22 cellular contexts compared by ENCODE assay signal in the genomic region with DNA sequence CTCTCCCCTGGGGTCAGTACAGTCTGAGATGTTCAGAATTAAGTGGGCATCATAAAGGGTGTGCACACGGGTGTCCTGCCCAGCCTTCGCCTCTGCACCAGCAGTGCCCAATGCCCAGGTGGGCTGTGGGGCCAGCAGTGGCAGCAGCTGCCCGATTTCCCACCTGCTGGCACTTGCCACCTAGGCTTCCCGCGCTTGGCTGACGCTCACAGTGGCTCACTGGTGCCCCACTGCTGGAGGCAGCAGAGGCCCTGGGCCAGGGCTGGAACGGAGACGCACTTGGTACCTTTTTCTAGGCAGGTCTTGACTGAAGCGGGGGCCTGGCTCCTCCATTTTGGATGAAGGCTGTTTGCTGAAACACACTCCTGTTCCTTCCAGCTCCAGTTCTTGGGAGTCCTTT. TPM values are rescaled to one million over a fixed set of nuclear protein-coding genes. Genes with fewer than 3 reads are reported as not detected.
A peak's percentile ranks its signal among the peaks of the same experiment; 100 is the strongest.
DNase-seq lines count a peak whose midpoint lies in the region; ATAC-seq, FAIRE-seq and TF ChIP-seq lines count a peak whose summit lies in the region.
"Had no signal": no experiment of that assay in that cellular context is flagged by ENCODE, and none has a peak within 500 bp of the region (broad histone marks: within the 10 kb centered on the region; RNA-seq: fewer than 3 reads in every experiment).

No MANE protein-coding gene starts in this region.

- no peaks in the 10 kb centered on the region for H3K9me3 ChIP-seq in pancreas
- H3K9me3 ChIP-seq in esophagus squamous epithelium = peaks cover 0 to 10% (median 0%) of the 10 kb centered on the region in 3 donors

- intact Hi-C loops in pancreas (cut with DNase I) (no loop called here), esophagus squamous epithelium (cut with DNase I) (no loop called here)

- peaks cover 10 to 20% (median 16%) of the 10 kb centered on the region in 3 donors for H3K4me1 ChIP-seq in pancreas
- H3K4me1 ChIP-seq in esophagus squamous epithelium = peaks cover 0 to 9% (median 2%) of the 10 kb centered on the region in 3 donors

- H3K27me3 ChIP-seq in pancreas = no peaks in the 10 kb centered on the region
- H3K27me3 ChIP-seq in esophagus squamous epithelium = no peaks in the 10 kb centered on the region

- H3K36me3 Mint-ChIP-seq in activated naive CD4-positive, alpha-beta T cell treated with anti-CD3 and anti-CD28 coated beads, Interleukin-2, amount 50 U/mL, for 24 hours = peaks cover 9% of the 10 kb centered on the region
- peaks cover 48 to 58% of the 10 kb centered on the region in 2 donors for H3K36me3 Mint-ChIP-seq in stimulated activated naive B cell treated with anti-CD40 and anti-IgM and Interleukin-4, amounts not matched to agents 10 μg/mL and 1 μg/mL and 100 μg/mL, for 72 hours

- TF ChIP-seq CTCF in fibroblast of the aortic adventitia (IDR thresholded peaks at IDR 0.05; ENCODE audit: insufficient read depth, low read length) (no peak), pancreas (IDR thresholded peaks at IDR 0.05) (no peak), esophagus squamous epithelium (IDR thresholded peaks at IDR 0.05) (no peak)

- H3K4me3 ChIP-seq in fibroblast of the aortic adventitia (ENCODE audit: low read depth, low read length) (no peak overlapping the region), pancreas (no peak overlapping the region), esophagus squamous epithelium (no peak overlapping the region)

- H3K4me1 Mint-ChIP-seq in activated naive CD4-positive, alpha-beta T cell treated with anti-CD3 and anti-CD28 coated beads, Interleukin-2, amount 50 U/mL, for 24 hours = peaks cover 7% of the 10 kb centered on the region
- peaks cover 3 to 5% of the 10 kb centered on the region in 2 donors for H3K4me1 Mint-ChIP-seq in stimulated activated naive B cell treated with anti-CD40 and anti-IgM and Interleukin-4, amounts not matched to agents 10 μg/mL and 1 μg/mL and 100 μg/mL, for 72 hours

- no peak for TF ChIP-seq POLR2A in esophagus squamous epithelium (IDR thresholded peaks at IDR 0.05)

- H3K27ac ChIP-seq in pancreas = peak overlapping the region in 2 of 4 donors; percentile 26 to 33
- no peak overlapping the region for H3K27ac ChIP-seq in esophagus squamous epithelium

- peaks cover 7 to 21% (median 9%) of the 10 kb centered on the region in 3 donors for H3K36me3 ChIP-seq in pancreas
- peaks cover 19 to 82% (median 26%) of the 10 kb centered on the region in 3 donors for H3K36me3 ChIP-seq in esophagus squamous epithelium

- H3K27me3 Mint-ChIP-seq in activated naive CD4-positive, alpha-beta T cell treated with anti-CD3 and anti-CD28 coated beads, Interleukin-2, amount 50 U/mL, for 24 hours = no peaks in the 10 kb centered on the region
- H3K27me3 Mint-ChIP-seq in stimulated activated naive B cell treated with anti-CD40 and anti-IgM and Interleukin-4, amounts not matched to agents 10 μg/mL and 1 μg/mL and 100 μg/mL, for 72 hours = no peaks in the 10 kb centered on the region
- H3K27me3 Mint-ChIP-seq: CD4-positive, alpha-beta memory T cell had no signal

- ATAC-seq in pancreas = peak; percentile 31 to 74 (median 66)
- no peak for ATAC-seq in stimulated activated naive B cell treated with anti-CD40 and anti-IgM and Interleukin-4, amounts not matched to agents 10 μg/mL and 1 μg/mL and 100 μg/mL, for 72 hours (replicated peaks)
- no peak for ATAC-seq in HG02884 (IDR thresholded peaks at IDR 0.05; ENCODE audit: unreplicated experiment)

- no peak overlapping the region for H3K4me3 Mint-ChIP-seq in activated naive CD4-positive, alpha-beta T cell treated with anti-CD3 and anti-CD28 coated beads, Interleukin-2, amount 50 U/mL, for 24 hours
- H3K4me3 Mint-ChIP-seq in stimulated activated naive B cell treated with anti-CD40 and anti-IgM and Interleukin-4, amounts not matched to agents 10 μg/mL and 1 μg/mL and 100 μg/mL, for 72 hours = no peak overlapping the region
- H3K4me3 Mint-ChIP-seq: CD4-positive, alpha-beta memory T cell had no signal

- DNase-seq in activated naive CD4-positive, alpha-beta T cell treated with anti-CD3 and anti-CD28 coated beads, Interleukin-2, amount 50 U/mL, for 16 hours = no peak
- DNase-seq in fibroblast of the aortic adventitia (ENCODE audit: low read depth) (peak; percentile 20), pancreas (peak; percentile 58 to 87 (median 78)), DMS53 treated with DMSO at 0.1 percent for 48 hours (lab: John Stamatoyannopoulos, UW; ENCODE audit: unreplicated experiment) (no peak), esophagus squamous epithelium (lab: John Stamatoyannopoulos, UW) (no peak)
- no peak for DNase-seq in stimulated activated naive B cell treated with anti-CD40 and anti-IgM and Interleukin-4, amounts not matched to agents 10 μg/mL and 1 μg/mL and 100 μg/mL, for 72 hours
- DNase-seq: CD4-positive, alpha-beta memory T cell; DMS79; MM.1S; NCI-H1105; NCI-H524; NCI-H82; SIG-M5 had no signal

- peak overlapping the region; percentile 59 for H3K27ac Mint-ChIP-seq in activated naive CD4-positive, alpha-beta T cell treated with anti-CD3 and anti-CD28 coated beads, Interleukin-2, amount 50 U/mL, for 24 hours
- peak overlapping the region; percentile 15 for H3K27ac Mint-ChIP-seq in stimulated activated naive B cell treated with anti-CD40 and anti-IgM and Interleukin-4, amounts not matched to agents 10 μg/mL and 1 μg/mL and 100 μg/mL, for 72 hours

- 52 to 65% methylated on average over 9 of the region's 9 CpGs for WGBS in pancreas, 2 donors
- WGBS in esophagus squamous epithelium, 2 donors = 74 to 80% methylated on average over 2 to 8 of the region's 9 CpGs

- peaks cover 5% of the 10 kb centered on the region for H3K9me3 Mint-ChIP-seq in activated naive CD4-positive, alpha-beta T cell treated with anti-CD3 and anti-CD28 coated beads, Interleukin-2, amount 50 U/mL, for 24 hours
- H3K9me3 Mint-ChIP-seq in stimulated activated naive B cell treated with anti-CD40 and anti-IgM and Interleukin-4, amounts not matched to agents 10 μg/mL and 1 μg/mL and 100 μg/mL, for 72 hours = peaks cover 3 to 4% of the 10 kb centered on the region in 2 donors

- no peak for FAIRE-seq in pancreas (lab: Jason Lieb, UNC)
- FAIRE-seq: A204.1, D721Med, GM12892, GM18507, H1 had no signal

RNA-seq across cellular contexts. Expression of gene MRNIP, which starts 17.0 kb away (rescaled TPM):
- 3.5 and 11.0 TPM in 2 replicates for total RNA-seq in fibroblast of the aortic adventitia (ENCODE audit: low replicate concordance)
- 10 to 100 TPM in 5 of 6 donors, 1 to 10 TPM in 1; 8.6 to 19.1 (median 13.6) TPM for total RNA-seq in pancreas
- polyA plus RNA-seq in pancreas = 10 to 100 TPM; 49.2 to 53.1 TPM
- total RNA-seq in esophagus squamous epithelium = 10 to 100 TPM in 3 of 4 donors, 1 to 10 TPM in 1; 6.9 to 21.9 (median 10.7) TPM

RNA-seq across cellular contexts. Expression of gene SQSTM1, which starts 20.9 kb away (rescaled TPM):
- 596 and 1,869 TPM in 2 replicates for total RNA-seq in fibroblast of the aortic adventitia (ENCODE audit: low replicate concordance)
- 100 to 1,000 TPM; 159 to 261 (median 228) TPM for total RNA-seq in pancreas
- 100 to 1,000 TPM; 125 to 166 TPM for polyA plus RNA-seq in pancreas
- 100 to 1,000 TPM; 105 to 236 (median 149) TPM for total RNA-seq in esophagus squamous epithelium

RNA-seq across cellular contexts. Expression of gene MGAT4B, which starts 35.0 kb away (rescaled TPM):
- 106 and 141 TPM in 2 replicates for total RNA-seq in fibroblast of the aortic adventitia (ENCODE audit: low replicate concordance)
- 10 to 100 TPM; 33.7 to 97.5 (median 45.9) TPM for total RNA-seq in pancreas
- 10 to 100 TPM; 58.7 to 65.4 TPM for polyA plus RNA-seq in pancreas
- 100 to 1,000 TPM in 1 of 4 donors, 10 to 100 TPM in 3; 68.5 to 119 (median 87.7) TPM for total RNA-seq in esophagus squamous epithelium

RNA-seq across cellular contexts. Expression of gene LTC4S, which starts 47.8 kb away (rescaled TPM):
- total RNA-seq in fibroblast of the aortic adventitia (ENCODE audit: low replicate concordance) (1.5 and 3.3 TPM in 2 replicates), pancreas (1 to 10 TPM; 1.1 to 8.7 (median 4.5) TPM), esophagus squamous epithelium (1 to 10 TPM in 3 of 4 donors, not detected in 1; 4.6 to 6.9 (median 4.7) TPM)
- polyA plus RNA-seq in pancreas = 10 to 100 TPM in 1 of 2 donors, 1 to 10 TPM in 1; 4.2 to 10.9 TPM
- total RNA-seq: LHCN-M2, RPMI7951 had no signal

Comparison
In these comparisons a context has a peak if more than half of its experiments do, and no peak if none do; other contexts are left out.
1. DNase-seq: peak in fibroblast of the aortic adventitia (single experiment) and pancreas (6 of 6); none in activated naive CD4-positive, alpha-beta T cell treated with anti-CD3 and anti-CD28 coated beads, Interleukin-2, amount 50 U/mL, for 16 hours (single experiment), stimulated activated naive B cell treated with anti-CD40 and anti-IgM and Interleukin-4, amounts not matched to agents 10 μg/mL and 1 μg/mL and 100 μg/mL, for 72 hours (single experiment), DMS53 treated with DMSO at 0.1 percent for 48 hours (single experiment) and esophagus squamous epithelium (single experiment).
2. ATAC-seq: peak in pancreas (4 of 4); none in stimulated activated naive B cell treated with anti-CD40 and anti-IgM and Interleukin-4, amounts not matched to agents 10 μg/mL and 1 μg/mL and 100 μg/mL, for 72 hours (0 of 2) and HG02884 (single experiment).